Comparison of ENCODE assay signal across 28 cellular contexts in the genomic region with DNA sequence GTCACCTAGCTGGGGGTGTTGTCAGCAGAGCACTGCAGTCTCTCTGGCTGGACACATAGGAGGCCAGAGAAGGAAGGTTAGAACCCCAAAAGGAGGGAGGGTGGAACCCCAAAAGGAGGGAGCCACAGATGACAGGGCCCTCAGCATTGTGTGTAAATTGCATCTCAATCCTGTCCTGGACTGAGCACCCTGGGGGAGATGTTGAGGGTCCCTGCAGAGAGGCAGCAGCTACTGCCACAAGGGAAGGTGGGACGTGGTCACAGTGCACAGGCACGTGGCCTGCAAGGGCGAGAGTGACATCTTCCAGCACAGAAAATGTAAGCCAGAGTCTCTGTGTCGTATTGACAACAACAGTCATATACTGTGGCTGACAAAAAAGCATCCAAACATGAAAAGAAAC.
"Had no signal": no experiment of that assay in that cellular context is flagged by ENCODE, and none has a peak within 500 bp of the region (broad histone marks: within the 10 kb centered on the region; RNA-seq: fewer than 3 reads in every experiment).

No MANE protein-coding gene starts in this region.

- H3K4me3 ChIP-seq: dorsolateral prefrontal cortex, gastrocnemius medialis, heart left ventricle, hepatocyte, left lung, neural progenitor cell, psoas muscle, smooth muscle cell, testis, tibial artery, upper lobe of left lung, uterus had no signal

- H2AFZ ChIP-seq: hepatocyte, neural progenitor cell had no signal

- H3K4me2 ChIP-seq: hepatocyte, neural progenitor cell, smooth muscle cell had no signal

- H3K27me3 ChIP-seq: testis, uterus had no signal

- FAIRE-seq: kidney had no signal

- ATAC-seq: esophagus mucosa; gastrocnemius medialis; heart left ventricle; left lung; naive thymus-derived CD4-positive, alpha-beta T cell; psoas muscle; right cardiac atrium; stimulated activated effector memory CD8-positive, alpha-beta T cell treated with anti-CD3 and anti-CD28 coated beads, Interleukin-12 subunit alpha, Interleukin-12 subunit beta, amount 100 ng/mL, for 72 hours; stimulated activated naive CD8-positive, alpha-beta T cell treated with anti-CD3 and anti-CD28 coated beads, Interleukin-15, Interleukin-2, amounts not matched to agents 100 U/mL and 50 U/mL, for 24 hours had no signal

- H3K36me3 ChIP-seq: gastrocnemius medialis, heart left ventricle, left lung, neural progenitor cell, tibial artery, upper lobe of left lung, uterus had no signal

- H3K4me1 ChIP-seq: gastrocnemius medialis, heart left ventricle, left lung, psoas muscle, testis, tibial artery, upper lobe of left lung, uterus had no signal

- DNase-seq: dorsolateral prefrontal cortex; effector CD8-positive, alpha-beta T cell; endodermal cell; foreskin fibroblast; gastrocnemius medialis; heart left ventricle; kidney; left lung; mesenchymal stem cell; midbrain; naive thymus-derived CD4-positive, alpha-beta T cell; psoas muscle; right cardiac atrium; stimulated activated CD4-positive, alpha-beta T cell treated with anti-CD3 and anti-CD28 coated beads, Interleukin-12 subunit alpha, Interleukin-12 subunit beta, amount 100 ng/mL, for 4 hours; stimulated activated CD4-positive, alpha-beta T cell treated with anti-CD3 and anti-CD28 coated beads, Interleukin-1b, Interleukin-23, amount 100 ng/mL, for 48 hours; stimulated activated CD4-positive, alpha-beta T cell treated with anti-CD3 and anti-CD28 coated beads, Interleukin-4, amount 100 ng/mL, for 1 hour; stimulated activated naive CD8-positive, alpha-beta T cell treated with anti-CD3 and anti-CD28 coated beads, Interleukin-15, Interleukin-2, amounts not matched to agents 100 U/mL and 50 U/mL, for 24 hours; substantia nigra; testis; tibial artery; upper lobe of left lung; uterus had no signal

- H3K9ac ChIP-seq: neural progenitor cell had no signal

- H3K27ac ChIP-seq: dorsolateral prefrontal cortex, epithelial cell of prostate, gastrocnemius medialis, heart left ventricle, hepatocyte, left lung, neural progenitor cell, psoas muscle, testis, tibial artery, upper lobe of left lung, uterus had no signal

- H3K9me3 ChIP-seq: psoas muscle, testis, uterus had no signal

- H3K79me2 ChIP-seq: hepatocyte had no signal
